ENCODE assay signal across 28 cellular contexts in genomic region chr21:45334591-45335081, GRCh38. TPM values are rescaled to one million over a fixed set of nuclear protein-coding genes. Genes with fewer than 3 reads are reported as not detected.
A peak's percentile ranks its signal among the peaks of the same experiment; 100 is the strongest.
DNase-seq lines count a peak whose midpoint lies in the region; ATAC-seq and TF ChIP-seq lines count a peak whose summit lies in the region.
"Had no signal": no experiment of that assay in that cellular context is flagged by ENCODE, and none has a peak within 500 bp of the region (broad histone marks: within the 10 kb centered on the region; RNA-seq: fewer than 3 reads in every experiment).

No MANE protein-coding gene starts in this region.

- DNase-seq in activated CD8-positive, alpha-beta memory T cell treated with anti-CD3 and anti-CD28 coated beads, Interleukin-2, amount 50 U/mL, for 4 hours: peak; percentile 9
- DNase-seq in activated CD8-positive, alpha-beta memory T cell treated with anti-CD3 and anti-CD28 coated beads for 24 hours: no peak
- peak in 1 of 4 donors; percentile 8 for DNase-seq in body of pancreas
- DNase-seq in smooth muscle cell (lab: John Stamatoyannopoulos, UW; ENCODE audit: unreplicated experiment): no peak
- no peak for DNase-seq in MG63
- DNase-seq in prostate gland (ENCODE audit: low spot score): no peak
- DNase-seq in HPDE6-E6E7 (ENCODE audit: extremely low spot score): no peak
- DNase-seq: activated CD4-positive, CD25-positive, alpha-beta regulatory T cell treated with anti-CD3 and anti-CD28 coated beads, Interleukin-2, amount 50 U/mL, for 72 hours; activated CD8-positive, alpha-beta T cell treated with anti-CD3 and anti-CD28 coated beads for 36 hours; activated gamma-delta T cell treated with Interleukin-2 at 50 U/mL for 16 hours; AML-193; DMS53; esophagus squamous epithelium; GDM1; hippocampal formation; NCI-H1417 treated with DMSO at 0.1 percent for 48 hours; NCI-H2107; NCI-H446 treated with DMSO at 0.1 percent for 48 hours; SIG-M5; T-helper 1 cell had no signal

- H3K4me1 ChIP-seq in body of pancreas: peaks cover 48% of the 10 kb centered on the region
- H3K4me1 ChIP-seq in smooth muscle cell (ENCODE audit: low read depth): peaks cover 34% of the 10 kb centered on the region
- H3K4me1 ChIP-seq in prostate gland (replicated peaks): no peaks in the 10 kb centered on the region

- TF ChIP-seq POLR2A in body of pancreas (IDR thresholded peaks at IDR 0.05): no peak
- no peak for TF ChIP-seq POLR2A in prostate gland (IDR thresholded peaks at IDR 0.05)

- peak overlapping the region; percentile 50 to 81 (median 62) for H3K27ac Mint-ChIP-seq in nephron
- H3K27ac Mint-ChIP-seq: activated CD8-positive, alpha-beta T cell treated with anti-CD3 and anti-CD28 coated beads for 36 hours; GM23338; stimulated activated naive CD8-positive, alpha-beta T cell treated with anti-CD3 and anti-CD28 coated beads, Interleukin-15, Interleukin-2, amounts not matched to agents 100 ng/mL and 50 ng/mL, for 24 hours had no signal

- no peaks in the 10 kb centered on the region for H3K79me2 ChIP-seq in smooth muscle cell (ENCODE audit: low read depth)

- TF ChIP-seq CTCF in body of pancreas (IDR thresholded peaks at IDR 0.05) (no peak), nephron (IDR thresholded peaks at IDR 0.05; ENCODE audit: unreplicated experiment in 3 of 3) (no peak), smooth muscle cell (IDR thresholded peaks at IDR 0.05; ENCODE audit: borderline replicate concordance, insufficient read depth, poor library complexity, severe bottlenecking) (no peak), prostate gland (IDR thresholded peaks at IDR 0.05) (no peak)

- H3K27ac ChIP-seq in body of pancreas: peak overlapping the region in 3 of 4 donors; percentile 6 to 50 (median 29)
- peak overlapping the region; percentile 79 for H3K27ac ChIP-seq in smooth muscle cell (ENCODE audit: low read depth)
- H3K27ac ChIP-seq in prostate gland: no peak overlapping the region
- H3K27ac ChIP-seq: 22Rv1, cardiac muscle cell, esophagus squamous epithelium, gastroesophageal sphincter, tibial nerve had no signal

- H3K9me3 ChIP-seq in body of pancreas (no peaks in the 10 kb centered on the region), smooth muscle cell (replicated peaks; ENCODE audit: low read depth) (no peaks in the 10 kb centered on the region), MG63 (no peaks in the 10 kb centered on the region), prostate gland (no peaks in the 10 kb centered on the region)
- H3K9me3 ChIP-seq: esophagus squamous epithelium, gastroesophageal sphincter, tibial nerve had no signal

- no peak overlapping the region for H2AFZ ChIP-seq in smooth muscle cell (ENCODE audit: low read depth)

- intact Hi-C loops in body of pancreas (cut with DNase I) (no loop called here), prostate gland (cut with DNase I) (no loop called here)

- H3K4me1 Mint-ChIP-seq in nephron: peaks cover 32% of the 10 kb centered on the region

- no peaks in the 10 kb centered on the region for H3K36me3 ChIP-seq in body of pancreas (replicated peaks in 1 of 2; ENCODE audit: insufficient read depth in 1 of 2, low read depth in 2 of 2)
- H3K36me3 ChIP-seq in smooth muscle cell (ENCODE audit: low read depth): no peaks in the 10 kb centered on the region
- H3K36me3 ChIP-seq in MG63: no peaks in the 10 kb centered on the region
- H3K36me3 ChIP-seq in prostate gland: no peaks in the 10 kb centered on the region
- H3K36me3 ChIP-seq: cardiac muscle cell, esophagus squamous epithelium, gastroesophageal sphincter, tibial nerve had no signal

- no peak overlapping the region for H3K9ac ChIP-seq in smooth muscle cell (ENCODE audit: low read depth)

- peaks cover 12% of the 10 kb centered on the region for H3K27me3 Mint-ChIP-seq in nephron (ENCODE audit: low read depth)
- H3K27me3 Mint-ChIP-seq: stimulated activated naive CD8-positive, alpha-beta T cell treated with anti-CD3 and anti-CD28 coated beads, Interleukin-15, Interleukin-2, amounts not matched to agents 100 ng/mL and 50 ng/mL, for 24 hours had no signal

- no peak overlapping the region for H3K4me2 ChIP-seq in smooth muscle cell
- H3K4me2 ChIP-seq: GM23338 had no signal

- no peaks in the 10 kb centered on the region for H3K36me3 Mint-ChIP-seq in nephron (ENCODE audit: low read depth)

- no peaks in the 10 kb centered on the region for H4K20me1 ChIP-seq in smooth muscle cell (ENCODE audit: low read depth)

- no peak overlapping the region for H3K4me3 ChIP-seq in body of pancreas
- no peak overlapping the region for H3K4me3 ChIP-seq in smooth muscle cell
- no peak overlapping the region for H3K4me3 ChIP-seq in MG63
- H3K4me3 ChIP-seq in prostate gland: no peak overlapping the region
- H3K4me3 ChIP-seq: cardiac muscle cell, esophagus squamous epithelium, gastroesophageal sphincter, GM23338, K562, tibial nerve had no signal

- H3F3A ChIP-seq in smooth muscle cell (ENCODE audit: low read depth): no peaks in the 10 kb centered on the region

- H3K4me3 Mint-ChIP-seq in nephron: no peak overlapping the region
- H3K4me3 Mint-ChIP-seq: activated CD8-positive, alpha-beta T cell treated with anti-CD3 and anti-CD28 coated beads for 36 hours; GM23338; stimulated activated naive CD8-positive, alpha-beta T cell treated with anti-CD3 and anti-CD28 coated beads, Interleukin-15, Interleukin-2, amounts not matched to agents 100 ng/mL and 50 ng/mL, for 24 hours had no signal

- WGBS in body of pancreas, 2 donors: 51 to 64% methylated on average over 9 of the region's 9 CpGs
- WGBS in smooth muscle cell (ENCODE audit: low lambda C conversion rate): 91% methylated on average over 9 of the region's 9 CpGs
- WGBS in prostate gland: 80% methylated on average over 9 of the region's 9 CpGs

- H3K9me3 Mint-ChIP-seq in nephron: no peaks in the 10 kb centered on the region
- H3K9me3 Mint-ChIP-seq: activated CD8-positive, alpha-beta T cell treated with anti-CD3 and anti-CD28 coated beads for 36 hours; GM23338; stimulated activated naive CD8-positive, alpha-beta T cell treated with anti-CD3 and anti-CD28 coated beads, Interleukin-15, Interleukin-2, amounts not matched to agents 100 ng/mL and 50 ng/mL, for 24 hours had no signal

- no peaks in the 10 kb centered on the region for H3K27me3 ChIP-seq in body of pancreas
- H3K27me3 ChIP-seq in smooth muscle cell (ENCODE audit: low read depth): no peaks in the 10 kb centered on the region
- no peaks in the 10 kb centered on the region for H3K27me3 ChIP-seq in MG63
- H3K27me3 ChIP-seq in prostate gland (replicated peaks; ENCODE audit: insufficient read depth): no peaks in the 10 kb centered on the region
- H3K27me3 ChIP-seq: cardiac muscle cell, gastroesophageal sphincter, tibial nerve had no signal

- no peak for ATAC-seq in body of pancreas
- ATAC-seq: activated CD8-positive, alpha-beta T cell treated with anti-CD3 and anti-CD28 coated beads for 36 hours; gastroesophageal sphincter had no signal

RNA-seq across cellular contexts. Expression of gene POFUT2, which starts 46.9 kb away (rescaled TPM):
- total RNA-seq in body of pancreas (10 to 100 TPM; 16.3 to 46.1 TPM), smooth muscle cell (32.1 and 58.3 TPM in 2 replicates), prostate gland (10 to 100 TPM; 20.2 to 52.4 TPM)
- polyA plus RNA-seq in smooth muscle cell: 69.6 and 70.0 TPM in 2 replicates
- total RNA-seq in MG63 (2014; rRNA removed; shearing (Covaris generic); ENCODE audit: low replicate concordance): 16.9 and 33.0 TPM in 2 replicates

Comparison
In these comparisons a context has a peak if more than half of its experiments do, and no peak if none do; other contexts are left out.
1. H3K27ac ChIP-seq: peak in body of pancreas (3 of 4) and smooth muscle cell (single experiment); none in prostate gland (0 of 2).